15 cellular contexts compared by ENCODE assay signal in genomic region chr13:85693889-85694511, GRCh38.
DNase-seq lines count a peak whose midpoint lies in the region; ATAC-seq, FAIRE-seq and TF ChIP-seq lines count a peak whose summit lies in the region.
"Had no signal": no experiment of that assay in that cellular context is flagged by ENCODE, and none has a peak within 500 bp of the region (broad histone marks: within the 10 kb centered on the region; RNA-seq: fewer than 3 reads in every experiment).

No MANE protein-coding gene starts in this region.

- H3K9me3 ChIP-seq in SK-N-MC (ENCODE audit: low read depth, low read length) = no peaks in the 10 kb centered on the region
- H3K9me3 ChIP-seq: esophagus squamous epithelium, upper lobe of right lung had no signal

- no peaks in the 10 kb centered on the region for H3K36me3 ChIP-seq in SK-N-MC (ENCODE audit: insufficient read depth, low read length)
- H3K36me3 ChIP-seq: esophagus squamous epithelium, upper lobe of right lung had no signal

- DNase-seq in AG20443 (ENCODE audit: low spot score) = peak; percentile 7
- DNase-seq in HT1080 (ENCODE audit: low read depth) = peak; percentile 56
- no peak for DNase-seq in SK-N-MC (ENCODE audit: low read depth, low spot score)
- peak; percentile 4 to 36 for DNase-seq in foreskin keratinocyte
- DNase-seq in GM12891 (ENCODE audit: insufficient read length, low spot score) = no peak
- DNase-seq in D341Med (ENCODE audit: low spot score) = no peak
- no peak for DNase-seq in KG1 (lab: John Stamatoyannopoulos, UW)
- no peak for DNase-seq in NCI-H748 treated with DMSO at 0.1 percent for 48 hours (lab: John Stamatoyannopoulos, UW)
- DNase-seq: activated CD4-positive, alpha-beta T cell treated with anti-CD3 and anti-CD28 coated beads for 36 hours; esophagus squamous epithelium; kidney; NCI-H187 treated with DMSO at 0.1 percent for 48 hours; upper lobe of right lung had no signal

- H3K27me3 ChIP-seq in foreskin keratinocyte = no peaks in the 10 kb centered on the region
- H3K27me3 ChIP-seq: esophagus squamous epithelium, upper lobe of right lung had no signal

- TF ChIP-seq POLR2A in GM12891 (IDR thresholded peaks at IDR 0.05; ENCODE audit: low read depth, low read length) = no peak

- FAIRE-seq in GM12891 (lab: Jason Lieb, UNC) = no peak
- FAIRE-seq: GM12892 had no signal

- no peak for TF ChIP-seq CTCF in foreskin keratinocyte (conservative IDR thresholded peaks at IDR 0.05)

- H3K27ac ChIP-seq in SK-N-MC (0 out of 2 replicates have a peak overlapping the region, but pooled peaks have one; percentile 1), foreskin keratinocyte (no peak overlapping the region)
- H3K27ac ChIP-seq: esophagus squamous epithelium, RWPE1, upper lobe of right lung had no signal

- ATAC-seq in foreskin keratinocyte = peak; percentile 83
- ATAC-seq: activated CD4-positive, alpha-beta T cell treated with anti-CD3 and anti-CD28 coated beads for 36 hours; upper lobe of right lung had no signal

- H3K4me1 ChIP-seq in foreskin keratinocyte = no peaks in the 10 kb centered on the region
- H3K4me1 ChIP-seq: upper lobe of right lung had no signal

- no peak overlapping the region for H3K9ac ChIP-seq in SK-N-MC (ENCODE audit: insufficient read length)

- H3K4me3 ChIP-seq in SK-N-MC = no peak overlapping the region
- H3K4me3 ChIP-seq: esophagus squamous epithelium, upper lobe of right lung had no signal

TF ChIP-seq in GM12891, 5 proteins besides CTCF, POLR2A, EP300 and RAD21:
- TF ChIP-seq SPI1 (IDR thresholded peaks at IDR 0.05; ENCODE audit: low read depth, low read length) (no peak), POLR2AphosphoS5 (IDR thresholded peaks at IDR 0.05; ENCODE audit: low read depth, low read length) (no peak), TAF1 (IDR thresholded peaks at IDR 0.05; ENCODE audit: low read depth, low read length) (no peak), PAX5 (IDR thresholded peaks at IDR 0.05; ENCODE audit: insufficient read depth, low read length, severe bottlenecking) (no peak), POU2F2 (IDR thresholded peaks at IDR 0.05; ENCODE audit: low read depth, low read length) (no peak)
TF ChIP-seq in GM12891: peak in this region for 0.

Comparison
In these comparisons a context has a peak if more than half of its experiments do, and no peak if none do; other contexts are left out.
1. DNase-seq: peak in AG20443 (single experiment), HT1080 (single experiment) and foreskin keratinocyte (2 of 2); none in SK-N-MC (single experiment), GM12891 (single experiment), D341Med (single experiment), KG1 (single experiment) and NCI-H748 treated with DMSO at 0.1 percent for 48 hours (single experiment).